8 cellular contexts compared by ENCODE assay signal in the genomic region with DNA sequence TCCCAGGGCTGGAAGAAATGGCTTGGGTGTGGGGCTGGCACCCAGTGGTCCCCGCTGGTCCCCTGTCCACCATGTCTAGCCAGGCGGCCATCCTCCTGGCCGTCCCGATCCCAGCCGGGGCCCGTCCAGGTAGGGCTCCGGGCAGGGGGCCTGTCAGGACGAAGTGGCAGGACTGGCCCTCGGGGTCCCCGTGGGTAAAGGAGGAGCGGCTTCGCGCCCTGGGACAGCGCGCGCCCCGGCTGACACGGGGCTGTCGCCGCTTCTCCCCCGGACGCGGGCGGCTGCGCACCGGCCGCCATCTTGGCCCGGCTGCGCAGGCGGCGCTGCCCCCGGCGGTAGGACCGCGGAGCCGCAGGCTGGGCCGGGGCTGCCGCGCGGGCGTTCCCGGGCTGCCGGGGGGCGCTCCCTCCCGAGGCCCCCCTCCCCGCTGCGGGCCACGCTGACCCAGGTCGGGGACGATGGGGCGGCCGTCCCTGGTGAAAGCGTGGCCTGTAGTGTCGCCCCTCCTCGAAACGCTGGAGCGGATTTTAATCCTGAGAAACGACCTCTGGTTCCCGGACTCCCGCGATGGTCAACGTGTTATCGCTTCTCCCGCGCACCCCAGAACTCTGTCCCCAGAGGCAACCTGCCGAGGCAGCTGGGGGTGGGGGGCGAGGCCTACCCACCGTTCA.
A peak's percentile ranks its signal among the peaks of the same experiment; 100 is the strongest.
DNase-seq lines count a peak whose midpoint lies in the region; ATAC-seq and TF ChIP-seq lines count a peak whose summit lies in the region.

No MANE protein-coding gene starts in this region.

- H3K27me3 ChIP-seq in H7 (ENCODE audit: control insufficient read depth, insufficient read depth, low read length) = peaks cover 34% of the 10 kb centered on the region; the same call in 1 of the 2 replicates
- no peaks in the 10 kb centered on the region for H3K27me3 ChIP-seq in ovary

- WGBS in ovary, 3 donors = 8 to 14% (median 10%) methylated on average over 16 to 68 of the region's 68 CpGs

- no peaks in the 10 kb centered on the region for H3K9me3 ChIP-seq in ovary

- no peaks in the 10 kb centered on the region for H3K27me3 Mint-ChIP-seq in activated T-cell treated with anti-CD3 and anti-CD28 coated beads, Interleukin-2, amount 50 U/mL, for 4 hours (ENCODE audit: low read depth)

- TF ChIP-seq EP300 in ovary (IDR thresholded peaks at IDR 0.05) = no peak

- peak in 2 of 3 donors; percentile 75 to 80 for TF ChIP-seq CTCF in ovary (IDR thresholded peaks at IDR 0.05)

- peaks cover 16% of the 10 kb centered on the region for H3K4me1 Mint-ChIP-seq in activated T-cell treated with anti-CD3 and anti-CD28 coated beads, Interleukin-2, amount 50 U/mL, for 4 hours (ENCODE audit: low read depth)

- H3K36me3 Mint-ChIP-seq in activated T-cell treated with anti-CD3 and anti-CD28 coated beads, Interleukin-2, amount 50 U/mL, for 4 hours (ENCODE audit: insufficient read depth) = no peaks in the 10 kb centered on the region

- DNase-seq in CD1c-positive myeloid dendritic cell (ENCODE audit: extremely low spot score) (peak; percentile 55), H7 (peak; percentile 97), Right ventricle myocardium inferior (ENCODE audit: missing footprints) (no peak), ovary (peak; percentile 32 to 64 (median 48)), NCI-H446 treated with DMSO at 0.1 percent for 48 hours (lab: John Stamatoyannopoulos, UW) (no peak), A172 (ENCODE audit: low spot score) (no peak)
- no peak for DNase-seq in activated T-cell treated with anti-CD3 and anti-CD28 coated beads, Interleukin-2, amount 50 U/mL, for 4 hours
- DNase-seq in stimulated activated CD8-positive, alpha-beta memory T cell treated with anti-CD3 and anti-CD28 coated beads, Interleukin-4, amount 100 ng/mL, for 48 hours = no peak

- intact Hi-C loops in Right ventricle myocardium inferior (cut with DNase I) = no loop called here
- intact Hi-C loops in ovary (cut with DNase I) = loop anchor here (5.0 to 10.0 kb wide), 4 partner anchors 143 to 433 kb away; no protein-coding TSS in a partner anchor

- peak; percentile 58 to 69 for ATAC-seq in activated T-cell treated with anti-CD3 and anti-CD28 coated beads, Interleukin-2, amount 50 U/mL, for 4 hours
- ATAC-seq in Right ventricle myocardium inferior = peak; percentile 62

- no peaks in the 10 kb centered on the region for H3K36me3 ChIP-seq in H7 (replicated peaks; ENCODE audit: control insufficient read depth, insufficient read depth, low read length)
- no peaks in the 10 kb centered on the region for H3K36me3 ChIP-seq in ovary

- H3K4me3 Mint-ChIP-seq in activated T-cell treated with anti-CD3 and anti-CD28 coated beads, Interleukin-2, amount 50 U/mL, for 4 hours = peak overlapping the region; percentile 75

- TF ChIP-seq POLR2A in ovary (IDR thresholded peaks at IDR 0.05) = peak; percentile 11

- H3K4me3 ChIP-seq in H7 (ENCODE audit: insufficient read depth, low read depth, low read length) (peak overlapping the region; percentile 44), ovary (peak overlapping the region; percentile 47)

- peak overlapping the region; percentile 78 to 81 for H3K27ac ChIP-seq in ovary

- no peaks in the 10 kb centered on the region for H3K4me1 ChIP-seq in ovary (ENCODE audit: insufficient read depth)

- no peaks in the 10 kb centered on the region for H3K9me3 Mint-ChIP-seq in activated T-cell treated with anti-CD3 and anti-CD28 coated beads, Interleukin-2, amount 50 U/mL, for 4 hours

Comparison
In these comparisons a context has a peak if more than half of its experiments do, and no peak if none do; other contexts are left out.
1. DNase-seq: peak in CD1c-positive myeloid dendritic cell (single experiment), H7 (single experiment) and ovary (5 of 5); none in activated T-cell treated with anti-CD3 and anti-CD28 coated beads, Interleukin-2, amount 50 U/mL, for 4 hours (single experiment), Right ventricle myocardium inferior (single experiment), NCI-H446 treated with DMSO at 0.1 percent for 48 hours (single experiment), A172 (single experiment) and stimulated activated CD8-positive, alpha-beta memory T cell treated with anti-CD3 and anti-CD28 coated beads, Interleukin-4, amount 100 ng/mL, for 48 hours (single experiment).